Comparison of ENCODE assay signal across 7 cellular contexts in the genomic region with DNA sequence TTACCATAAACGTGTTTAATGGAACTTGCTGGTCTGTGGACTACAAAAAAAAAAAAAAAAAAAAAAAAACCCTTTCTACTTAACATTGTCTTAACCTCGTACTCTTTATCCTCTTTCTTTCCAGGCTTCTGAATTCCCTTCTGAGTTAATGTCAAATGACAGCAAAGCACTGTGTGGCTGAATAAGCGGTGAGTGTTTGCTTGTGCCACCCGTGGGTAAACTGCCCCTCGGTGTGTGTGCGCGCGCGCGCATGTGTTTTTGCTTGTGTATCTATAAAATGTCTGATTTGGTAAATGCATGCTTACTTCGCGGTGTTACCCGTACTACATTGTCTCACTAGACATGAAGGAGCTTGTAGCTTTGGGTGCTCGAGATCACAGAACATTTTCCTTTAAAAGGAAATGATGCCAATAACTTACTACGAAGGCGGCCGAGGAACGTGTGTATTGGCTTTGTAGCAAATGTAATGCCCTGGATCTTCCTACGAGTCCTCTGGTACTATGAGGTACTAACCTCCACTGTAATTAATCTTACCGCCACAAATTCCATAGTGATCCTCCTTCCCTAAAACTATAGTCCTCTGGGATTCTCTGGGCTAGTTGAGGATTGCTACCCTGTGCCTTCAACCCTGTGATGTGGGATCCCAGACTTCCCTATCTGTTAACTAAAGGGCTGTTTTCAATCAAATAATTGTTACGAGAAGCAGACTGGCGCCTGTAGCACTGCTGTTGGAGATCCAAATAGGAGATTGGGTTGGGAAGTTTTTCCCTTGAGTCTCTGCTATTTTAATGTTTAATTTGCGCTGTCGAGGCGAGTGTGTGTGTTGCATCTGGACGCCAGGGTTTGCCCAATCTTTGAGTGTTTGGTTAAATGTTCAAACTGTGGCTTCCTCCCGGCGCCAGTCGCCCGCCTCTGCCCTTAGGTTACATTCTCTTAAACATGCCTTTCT. TPM values are rescaled to one million over a fixed set of nuclear protein-coding genes. Genes with fewer than 3 reads are reported as not detected.
DNase-seq lines count a peak whose midpoint lies in the region; ATAC-seq, FAIRE-seq and TF ChIP-seq lines count a peak whose summit lies in the region.

No MANE protein-coding gene starts in this region.

- no peak for TF ChIP-seq CTCF in epithelial cell of proximal tubule (conservative IDR thresholded peaks at IDR 0.05; ENCODE audit: low read depth, low read length)
- peak; percentile 32 for TF ChIP-seq CTCF in type B pancreatic cell (conservative IDR thresholded peaks at IDR 0.05)

- no peak for DNase-seq in GM18507 (ENCODE audit: extremely low spot score, insufficient read length, low read depth)
- DNase-seq in NCI-H446 treated with DMSO at 0.1 percent for 48 hours (lab: John Stamatoyannopoulos, UW), result peak; percentile 47
- DNase-seq in activated CD8-positive, alpha-beta memory T cell treated with anti-CD3 and anti-CD28 coated beads for 24 hours, result peak; percentile 78
- no peak for DNase-seq in epithelial cell of proximal tubule (ENCODE audit: low read depth)
- DNase-seq in type B pancreatic cell (ENCODE audit: extremely low spot score, unreplicated experiment), result no peak

- peak overlapping the region; percentile 95 for H3K27ac ChIP-seq in muscle layer of duodenum (ENCODE audit: low read length)

- H3K4me3 ChIP-seq in epithelial cell of proximal tubule (ENCODE audit: low read depth, low read length), result peak overlapping the region; percentile 97
- peak overlapping the region; percentile 92 to 99 for H3K4me3 ChIP-seq in muscle layer of duodenum (ENCODE audit: low read depth in 1 of 2, low read length in 2 of 2)

- no peak for ATAC-seq in GM19035 (IDR thresholded peaks at IDR 0.05; ENCODE audit: unreplicated experiment)

- H3K36me3 ChIP-seq in muscle layer of duodenum (ENCODE audit: control insufficient read depth in 1 of 2, insufficient read depth in 2 of 2, low read length in 2 of 2), result no peaks in the 10 kb centered on the region

- peak overlapping the region; percentile 99 for H3K4me3 Mint-ChIP-seq in type B pancreatic cell

- FAIRE-seq in GM18507 (lab: Jason Lieb, UNC), result peak; percentile 62

- no peaks in the 10 kb centered on the region for H3K9me3 ChIP-seq in muscle layer of duodenum (ENCODE audit: control insufficient read depth in 1 of 2, low read length in 2 of 2)

- H3K4me1 Mint-ChIP-seq in type B pancreatic cell (ENCODE audit: unreplicated experiment), result peaks cover 18% of the 10 kb centered on the region

- peaks cover 0 to 15% of the 10 kb centered on the region in 2 donors for H3K4me1 ChIP-seq in muscle layer of duodenum (ENCODE audit: control insufficient read depth in 1 of 2, insufficient read depth in 2 of 2, low read length in 2 of 2)

- no peaks in the 10 kb centered on the region for H3K27me3 ChIP-seq in muscle layer of duodenum (ENCODE audit: low read depth, low read length)

- no peaks in the 10 kb centered on the region for H3K9me3 Mint-ChIP-seq in type B pancreatic cell

- H3K27me3 Mint-ChIP-seq in type B pancreatic cell, result no peaks in the 10 kb centered on the region

- H3K27ac Mint-ChIP-seq in type B pancreatic cell, result peak overlapping the region; percentile 98

- peaks cover 25% of the 10 kb centered on the region for H3K36me3 Mint-ChIP-seq in type B pancreatic cell

RNA-seq across cellular contexts. Expression of gene ID2, which starts 1.1 kb away (rescaled TPM):
- total RNA-seq in epithelial cell of proximal tubule (7.1 and 28.3 TPM in 2 replicates), type B pancreatic cell (ENCODE audit: low replicate concordance) (194 and 310 TPM in 2 replicates)

Comparison
In these comparisons a context has a peak if more than half of its experiments do, and no peak if none do; other contexts are left out.
1. DNase-seq: peak in NCI-H446 treated with DMSO at 0.1 percent for 48 hours (single experiment) and activated CD8-positive, alpha-beta memory T cell treated with anti-CD3 and anti-CD28 coated beads for 24 hours (single experiment); none in GM18507 (single experiment), epithelial cell of proximal tubule (single experiment) and type B pancreatic cell (single experiment).